19 cellular contexts compared by ENCODE assay signal in genomic region chrX:137575596-137576255, GRCh38. TPM values are rescaled to one million over a fixed set of nuclear protein-coding genes. Genes with fewer than 3 reads are reported as not detected.
A peak's percentile ranks its signal among the peaks of the same experiment; 100 is the strongest.
DNase-seq lines count a peak whose midpoint lies in the region.
"Had no signal": no experiment of that assay in that cellular context is flagged by ENCODE, and none has a peak within 500 bp of the region (broad histone marks: within the 10 kb centered on the region; RNA-seq: fewer than 3 reads in every experiment).

No MANE protein-coding gene starts in this region.

- H3K36me3 ChIP-seq in NT2/D1 (ENCODE audit: insufficient read depth, insufficient read length, low read length) (no peaks in the 10 kb centered on the region), iPS-15b (ENCODE audit: control insufficient read depth, insufficient read depth, low read length) (peaks cover 4% of the 10 kb centered on the region), neuronal stem cell (replicated peaks in 1 of 2; ENCODE audit: control insufficient read depth in 2 of 2, insufficient read depth in 2 of 2, low read length in 2 of 2) (no peaks in the 10 kb centered on the region)

- no peak overlapping the region for H3K4ac ChIP-seq in neuronal stem cell (ENCODE audit: low read length)

- no peaks in the 10 kb centered on the region for H3K79me1 ChIP-seq in neuronal stem cell (ENCODE audit: low read depth, low read length)

- H3K14ac ChIP-seq in neuronal stem cell (ENCODE audit: low read length): no peak overlapping the region

- peak; percentile 30 for DNase-seq in G401 (ENCODE audit: low spot score)
- DNase-seq in NT2/D1 (ENCODE audit: low read depth, low spot score): no peak
- no peak for DNase-seq in neuronal stem cell (ENCODE audit: low spot score)
- DNase-seq in ecto neural progenitor cell (ENCODE audit: low spot score): no peak
- DNase-seq in NCI-H146 (lab: John Stamatoyannopoulos, UW): no peak
- no peak for DNase-seq in NCI-H226
- DNase-seq in activated CD8-positive, alpha-beta memory T cell treated with anti-CD3 and anti-CD28 coated beads for 24 hours: no peak
- DNase-seq: CD4-positive, alpha-beta T cell; DMS153; HCEC 1CT; KG1; NCI-H1105 treated with DMSO at 0.1 percent for 48 hours; NCI-H187; NCI-H2107; NCI-H510A treated with DMSO at 0.1 percent for 48 hours; NCI-H82; RPMI8226 had no signal

- H3K9ac ChIP-seq in NT2/D1 (ENCODE audit: insufficient read length, low read depth) (peak overlapping the region; percentile 56), iPS-15b (ENCODE audit: low read depth, low read length) (peak overlapping the region; percentile 27), neuronal stem cell (ENCODE audit: low read depth, low read length, poor library complexity) (no peak overlapping the region)

- in situ Hi-C loops in G401 (cut with HindIII; ENCODE audit: low sequenced_read_pairs): no loop called here

- H2AK5ac ChIP-seq in neuronal stem cell (ENCODE audit: low read depth, low read length): no peak overlapping the region

- no peaks in the 10 kb centered on the region for H3K27me3 ChIP-seq in NT2/D1 (ENCODE audit: insufficient read depth, insufficient read length)
- H3K27me3 ChIP-seq in iPS-15b (ENCODE audit: control insufficient read depth, insufficient read depth, low read length): no peaks in the 10 kb centered on the region
- peaks cover 0 to 4% (median 0%) of the 10 kb centered on the region in 3 experiments for H3K27me3 ChIP-seq in neuronal stem cell (ENCODE audit: control insufficient read depth in 3 of 3, insufficient read depth in 3 of 3, low read depth in 1 of 3, low read length in 3 of 3)

- no peaks in the 10 kb centered on the region for H3K9me3 ChIP-seq in NT2/D1 (ENCODE audit: insufficient read depth, low read length)
- no peaks in the 10 kb centered on the region for H3K9me3 ChIP-seq in iPS-15b (ENCODE audit: control insufficient read depth, insufficient read depth, low read length)
- H3K9me3 ChIP-seq in neuronal stem cell (replicated peaks in 1 of 2; ENCODE audit: control insufficient read depth in 2 of 2, insufficient read depth in 1 of 2, low read depth in 1 of 2, low read length in 2 of 2): no peaks in the 10 kb centered on the region

- peak overlapping the region; percentile 91 for H3K27ac ChIP-seq in neuronal stem cell (replicated peaks; ENCODE audit: low read length)

- H3K4me2 ChIP-seq in neuronal stem cell (ENCODE audit: insufficient read depth, low read length, poor library complexity, severe bottlenecking): peak overlapping the region; percentile 49

- no peak overlapping the region for H3K4me3 ChIP-seq in NT2/D1 (ENCODE audit: insufficient read length, low read depth)
- peak overlapping the region; percentile 50 for H3K4me3 ChIP-seq in iPS-15b (ENCODE audit: low read depth, low read length)
- peak overlapping the region in 1 of 2 donors; percentile 50 for H3K4me3 ChIP-seq in neuronal stem cell (ENCODE audit: low read length in 2 of 2)

- H4K91ac ChIP-seq in neuronal stem cell (ENCODE audit: low read depth, low read length, poor library complexity): no peak overlapping the region

- no peak overlapping the region for H3K18ac ChIP-seq in neuronal stem cell (ENCODE audit: low read length)

- no peak overlapping the region for H2BK120ac ChIP-seq in neuronal stem cell (ENCODE audit: low read depth, low read length)

- H2BK12ac ChIP-seq in neuronal stem cell (ENCODE audit: low read length): no peak overlapping the region

- H2BK15ac ChIP-seq in neuronal stem cell (ENCODE audit: low read length): no peak overlapping the region

- no peak overlapping the region for H3K23ac ChIP-seq in neuronal stem cell (ENCODE audit: low read depth, low read length, poor library complexity)

- no CpG with 5 or more reads among the region's 13 CpGs for WGBS in neuronal stem cell (ENCODE audit: extremely low coverage in 2 of 2, insufficient read length in 2 of 2, insufficient replicate concordance in 1 of 2), 2 donors

- no peak overlapping the region for H2BK5ac ChIP-seq in neuronal stem cell (ENCODE audit: low read length)

- no peak overlapping the region for H4K8ac ChIP-seq in neuronal stem cell (ENCODE audit: low read depth, low read length)

- no peaks in the 10 kb centered on the region for H3K4me1 ChIP-seq in NT2/D1 (ENCODE audit: insufficient read depth, insufficient read length)
- H3K4me1 ChIP-seq in iPS-15b (ENCODE audit: control insufficient read depth, insufficient read depth, low read length): peaks cover 36% of the 10 kb centered on the region
- H3K4me1 ChIP-seq in neuronal stem cell (ENCODE audit: control insufficient read depth in 2 of 2, insufficient read depth in 1 of 2, low read depth in 1 of 2, low read length in 2 of 2): peaks cover 5 to 6% of the 10 kb centered on the region in 2 donors

- peak overlapping the region; percentile 83 for H2AFZ ChIP-seq in neuronal stem cell (ENCODE audit: low read length)

RNA-seq across cellular contexts. Expression of gene ZIC3, which starts 9.8 kb away (rescaled TPM):
- not detected in 2 replicates for total RNA-seq in G401 (2014; rRNA removed; shearing (Covaris generic))
- polyA plus RNA-seq in neuronal stem cell (2013, experiment 1 of 2): 0.89 TPM
- polyA plus RNA-seq in neuronal stem cell (2013, experiment 2 of 2): 1.2 TPM
- total RNA-seq: CD4-positive, alpha-beta T cell had no signal
- polyA plus RNA-seq: BJ had no signal
